Comparison of ENCODE assay signal across 14 cellular contexts in genomic region chr3:169923189-169923588, GRCh38. TPM values are rescaled to one million over a fixed set of nuclear protein-coding genes. Genes with fewer than 3 reads are reported as not detected.
DNase-seq lines count a peak whose midpoint lies in the region; ATAC-seq and TF ChIP-seq lines count a peak whose summit lies in the region.
"Had no signal": no experiment of that assay in that cellular context is flagged by ENCODE, and none has a peak within 500 bp of the region (broad histone marks: within the 10 kb centered on the region; RNA-seq: fewer than 3 reads in every experiment).

No MANE protein-coding gene starts in this region.

- H3K9me3 ChIP-seq in mucosa of descending colon = no peaks in the 10 kb centered on the region

- TF ChIP-seq CTCF in epithelial cell of proximal tubule (conservative IDR thresholded peaks at IDR 0.05; ENCODE audit: low read depth, low read length) (no peak), mucosa of descending colon (IDR thresholded peaks at IDR 0.05) (no peak)

- ATAC-seq in mucosa of descending colon (peak; percentile 95), GM21529 (IDR thresholded peaks at IDR 0.05; ENCODE audit: unreplicated experiment) (no peak), GM18511 (IDR thresholded peaks at IDR 0.05; ENCODE audit: unreplicated experiment) (no peak)
- ATAC-seq: GM12878 had no signal

- H3K4me1 ChIP-seq in mucosa of descending colon (ENCODE audit: low read depth) = peaks cover 6% of the 10 kb centered on the region

- DNase-seq in Daoy (ENCODE audit: low read depth) (peak; percentile 17), NCI-H2196 treated with DMSO at 0.1 percent for 48 hours (lab: John Stamatoyannopoulos, UW; ENCODE audit: unreplicated experiment) (peak; percentile 93), epithelial cell of proximal tubule (ENCODE audit: low read depth) (peak; percentile 46), mucosa of descending colon (peak; percentile 68 to 95 (median 85)), COLO829 (ENCODE audit: low spot score) (no peak)
- DNase-seq in activated naive CD4-positive, alpha-beta T cell (lab: John Stamatoyannopoulos, UW) = no peak
- DNase-seq: activated CD4-positive, alpha-beta memory T cell treated with anti-CD3 and anti-CD28 coated beads, Interleukin-2, amount 10 ng/mL, durations not matched to agents 7 days and 5 days; islet precursor cell; NCI-H187; stimulated activated CD4-positive, alpha-beta T cell treated with anti-CD3 and anti-CD28 coated beads, Interleukin-1b, Interleukin-23, amount 100 ng/mL, for 48 hours; stimulated activated naive CD4-positive, alpha-beta T cell treated with Interleukin-2 at 50 U/mL for 16 hours had no signal

- intact Hi-C loops in mucosa of descending colon (cut with DNase I, micrococcal nuclease) = no loop called here

- H3K36me3 ChIP-seq in mucosa of descending colon (ENCODE audit: low read depth) = no peaks in the 10 kb centered on the region

- H3K4me3 ChIP-seq in epithelial cell of proximal tubule (ENCODE audit: low read depth, low read length) = no peak overlapping the region
- H3K4me3 ChIP-seq in mucosa of descending colon = no peak overlapping the region
- H3K4me3 ChIP-seq: GM12878 had no signal

RNA-seq across cellular contexts. Expression of gene SAMD7, which starts 11.8 kb away (rescaled TPM):
- not detected in 2 replicates for total RNA-seq in Daoy (2014; rRNA removed; shearing (Covaris generic))
- total RNA-seq in epithelial cell of proximal tubule (not detected in 2 replicates), mucosa of descending colon (not detected)
- total RNA-seq: activated CD4-positive, alpha-beta memory T cell treated with anti-CD3 and anti-CD28 coated beads, Interleukin-2, amount 10 ng/mL, durations not matched to agents 7 days and 5 days had no signal

RNA-seq across cellular contexts. Expression of gene SEC62, which starts 43.4 kb away (rescaled TPM):
- total RNA-seq in Daoy (2014; rRNA removed; shearing (Covaris generic)) = 11.0 and 26.2 TPM in 2 replicates
- total RNA-seq in epithelial cell of proximal tubule (24.7 and 34.8 TPM in 2 replicates), mucosa of descending colon (100 to 1,000 TPM in 1 of 3 donors, 10 to 100 TPM in 2; 83.2 to 166 (median 85.9) TPM)

RNA-seq across cellular contexts. Expression of gene LRRC31, which starts 53.5 kb away (rescaled TPM):
- total RNA-seq in Daoy (2014; rRNA removed; shearing (Covaris generic)) = not detected in 2 replicates
- total RNA-seq in epithelial cell of proximal tubule = 0.14 TPM in 1 of 2 replicates, not detected in the other
- total RNA-seq in mucosa of descending colon = 10 to 100 TPM; 16.5 to 63.8 (median 42.6) TPM
- total RNA-seq: activated CD4-positive, alpha-beta memory T cell treated with anti-CD3 and anti-CD28 coated beads, Interleukin-2, amount 10 ng/mL, durations not matched to agents 7 days and 5 days; GM12878 had no signal

Comparison
In these comparisons a context has a peak if more than half of its experiments do, and no peak if none do; other contexts are left out.
1. DNase-seq: peak in Daoy (single experiment), NCI-H2196 treated with DMSO at 0.1 percent for 48 hours (single experiment), epithelial cell of proximal tubule (single experiment) and mucosa of descending colon (3 of 3); none in COLO829 (single experiment) and activated naive CD4-positive, alpha-beta T cell (0 of 4).
2. RNA of gene LRRC31, which starts 53.5 kb away (total RNA-seq): 16.5 to 63.8 TPM in mucosa of descending colon; not detected in Daoy and 0.14 TPM in epithelial cell of proximal tubule; every median in the first group is over 10 times any median in the second.